Comparison of ENCODE assay signal across 27 cellular contexts in genomic region chr7:128174391-128174790, GRCh38.
DNase-seq lines count a peak whose midpoint lies in the region; ATAC-seq and TF ChIP-seq lines count a peak whose summit lies in the region.
"Had no signal": no experiment of that assay in that cellular context is flagged by ENCODE, and none has a peak within 500 bp of the region (broad histone marks: within the 10 kb centered on the region; RNA-seq: fewer than 3 reads in every experiment).

No MANE protein-coding gene starts in this region.

- no peak overlapping the region for H3K27ac ChIP-seq in Peyer's patch
- H3K27ac ChIP-seq: gastrocnemius medialis, hepatocyte, neutrophil, SK-N-MC, suprapubic skin, upper lobe of right lung had no signal

- POLR2A ChIA-PET in activated CD4-positive, alpha-beta T cell treated with anti-CD3 and anti-CD28 coated beads for 36 hours (lab: Charles Lee): no interaction called here

- no peaks in the 10 kb centered on the region for H3K4me1 ChIP-seq in Peyer's patch
- H3K4me1 ChIP-seq: gastrocnemius medialis, suprapubic skin, upper lobe of right lung had no signal

- no peaks in the 10 kb centered on the region for H3K36me3 Mint-ChIP-seq in activated CD4-positive, alpha-beta T cell treated with anti-CD3 and anti-CD28 coated beads for 36 hours (ENCODE audit: low read depth)
- no peaks in the 10 kb centered on the region for H3K36me3 Mint-ChIP-seq in activated T-cell treated with anti-CD3 and anti-CD28 coated beads, Interleukin-2, amount 50 U/mL, for 24 hours (ENCODE audit: low read depth)
- H3K36me3 Mint-ChIP-seq: CD4-positive, alpha-beta memory T cell; IgD-negative memory B cell had no signal

- no peak for TF ChIP-seq CTCF in Peyer's patch (IDR thresholded peaks at IDR 0.05)

- H3K27ac Mint-ChIP-seq in activated CD4-positive, alpha-beta T cell treated with anti-CD3 and anti-CD28 coated beads for 36 hours: no peak overlapping the region
- H3K27ac Mint-ChIP-seq in activated T-cell treated with anti-CD3 and anti-CD28 coated beads, Interleukin-2, amount 50 U/mL, for 24 hours: no peak overlapping the region
- H3K27ac Mint-ChIP-seq: CD4-positive, alpha-beta memory T cell; progenitor cell of endocrine pancreas; T-helper 17 cell had no signal

- H3K27me3 ChIP-seq in Peyer's patch: no peaks in the 10 kb centered on the region

- intact Hi-C loops in activated CD4-positive, alpha-beta T cell treated with anti-CD3 and anti-CD28 coated beads for 36 hours (cut with DNase I, micrococcal nuclease): no loop called here

- H3K27me3 Mint-ChIP-seq in activated CD4-positive, alpha-beta T cell treated with anti-CD3 and anti-CD28 coated beads for 36 hours: peaks cover 26% of the 10 kb centered on the region
- H3K27me3 Mint-ChIP-seq in activated T-cell treated with anti-CD3 and anti-CD28 coated beads, Interleukin-2, amount 50 U/mL, for 24 hours: peaks cover 54% of the 10 kb centered on the region

- no peaks in the 10 kb centered on the region for H3K9me3 ChIP-seq in Peyer's patch
- H3K9me3 ChIP-seq: gastrocnemius medialis, neutrophil, suprapubic skin, upper lobe of right lung had no signal

- no peak overlapping the region for H3K4me3 Mint-ChIP-seq in activated CD4-positive, alpha-beta T cell treated with anti-CD3 and anti-CD28 coated beads for 36 hours
- H3K4me3 Mint-ChIP-seq in activated T-cell treated with anti-CD3 and anti-CD28 coated beads, Interleukin-2, amount 50 U/mL, for 24 hours: no peak overlapping the region
- H3K4me3 Mint-ChIP-seq: CD4-positive, alpha-beta memory T cell; central memory CD8-positive, alpha-beta T cell; T-helper 17 cell had no signal

- H3K4me3 ChIP-seq in Peyer's patch: no peak overlapping the region
- H3K4me3 ChIP-seq: dorsolateral prefrontal cortex, gastrocnemius medialis, hepatocyte, SK-N-MC, suprapubic skin, upper lobe of right lung had no signal

- H3K9me3 Mint-ChIP-seq in activated CD4-positive, alpha-beta T cell treated with anti-CD3 and anti-CD28 coated beads for 36 hours (ENCODE audit: low read depth): no peaks in the 10 kb centered on the region
- no peaks in the 10 kb centered on the region for H3K9me3 Mint-ChIP-seq in activated T-cell treated with anti-CD3 and anti-CD28 coated beads, Interleukin-2, amount 50 U/mL, for 24 hours
- H3K9me3 Mint-ChIP-seq: CD4-positive, alpha-beta memory T cell; central memory CD8-positive, alpha-beta T cell; IgD-negative memory B cell had no signal

- ATAC-seq in HG02885 (IDR thresholded peaks at IDR 0.05; ENCODE audit: poor library complexity, unreplicated experiment): no peak
- no peak for ATAC-seq in activated CD4-positive, alpha-beta T cell treated with anti-CD3 and anti-CD28 coated beads for 36 hours
- ATAC-seq: gastrocnemius medialis, sciatic nerve, T-helper 17 cell had no signal

- DNase-seq in ELF-1 (ENCODE audit: low read depth, low spot score): peak; percentile 29
- peak; percentile 80 for DNase-seq in MV-4-11 (lab: John Stamatoyannopoulos, UW)
- peak in 2 of 3 donors; percentile 26 to 45 for DNase-seq in Peyer's patch
- peak; percentile 81 for DNase-seq in mesenteric fat pad (ENCODE audit: low spot score)
- no peak for DNase-seq in activated CD4-positive, alpha-beta T cell treated with anti-CD3 and anti-CD28 coated beads for 36 hours
- DNase-seq in activated T-cell treated with anti-CD3 and anti-CD28 coated beads, Interleukin-2, amount 50 U/mL, for 24 hours: no peak
- DNase-seq: activated CD8-positive, alpha-beta memory T cell treated with anti-CD3 and anti-CD28 coated beads for 24 hours; activated gamma-delta T cell treated with Interleukin-2 at 50 U/mL for 16 hours; CD4-positive, alpha-beta memory T cell; DMS153; gastrocnemius medialis; mesenchymal stem cell; NCI-H774; stimulated activated CD4-positive, alpha-beta T cell treated with anti-CD3 and anti-CD28 coated beads, Interleukin-4, amount 100 ng/mL, for 4 hours; stimulated activated naive CD4-positive, alpha-beta T cell; T-helper 17 cell; upper lobe of right lung had no signal

- TF ChIP-seq POLR2A in Peyer's patch (IDR thresholded peaks at IDR 0.05): no peak

- CTCF ChIA-PET in activated CD4-positive, alpha-beta T cell treated with anti-CD3 and anti-CD28 coated beads for 36 hours (lab: Charles Lee): interaction anchor here (0.7 kb wide), 1 partner anchor 8 kb away, joined by 3 read pairs; no protein-coding TSS in a partner anchor

- no peaks in the 10 kb centered on the region for H3K4me1 Mint-ChIP-seq in activated CD4-positive, alpha-beta T cell treated with anti-CD3 and anti-CD28 coated beads for 36 hours
- H3K4me1 Mint-ChIP-seq in activated T-cell treated with anti-CD3 and anti-CD28 coated beads, Interleukin-2, amount 50 U/mL, for 24 hours (ENCODE audit: low read depth): no peaks in the 10 kb centered on the region

- H3K36me3 ChIP-seq in Peyer's patch: no peaks in the 10 kb centered on the region
- H3K36me3 ChIP-seq: gastrocnemius medialis, neutrophil, suprapubic skin, upper lobe of right lung had no signal

Comparison
In these comparisons a context has a peak if more than half of its experiments do, and no peak if none do; other contexts are left out.
1. DNase-seq: peak in ELF-1 (single experiment), MV-4-11 (single experiment), Peyer's patch (2 of 3) and mesenteric fat pad (single experiment); none in activated CD4-positive, alpha-beta T cell treated with anti-CD3 and anti-CD28 coated beads for 36 hours (single experiment) and activated T-cell treated with anti-CD3 and anti-CD28 coated beads, Interleukin-2, amount 50 U/mL, for 24 hours (single experiment).